Comparison of ENCODE assay signal across 8 cellular contexts in genomic region chr10:28628184-28628893, GRCh38.
A peak's percentile ranks its signal among the peaks of the same experiment; 100 is the strongest.
DNase-seq lines count a peak whose midpoint lies in the region; ATAC-seq and FAIRE-seq lines count a peak whose summit lies in the region.

No MANE protein-coding gene starts in this region.

- DNase-seq in GM18507 (ENCODE audit: extremely low spot score, insufficient read length, low read depth) (peak; percentile 11), NCI-H748 (lab: John Stamatoyannopoulos, UW; ENCODE audit: unreplicated experiment) (peak; percentile 59), medulla oblongata (ENCODE audit: extremely low spot score) (peak; percentile 92)
- DNase-seq in activated CD4-positive, alpha-beta T cell treated with anti-CD3 and anti-CD28 coated beads, Interleukin-2, amount 50 U/mL, for 4 hours: peak; percentile 55 to 56
- peak; percentile 61 for DNase-seq in effector CD4-positive, alpha-beta T cell
- DNase-seq in stimulated activated CD8-positive, alpha-beta memory T cell treated with anti-CD3 and anti-CD28 coated beads, Interleukin-12 subunit alpha, Interleukin-12 subunit beta, amount 100 ng/mL, for 4 hours (ENCODE audit: low read depth): peak; percentile 33

- peak; percentile 75 for ATAC-seq in HG03159 (IDR thresholded peaks at IDR 0.05; ENCODE audit: unreplicated experiment)

- FAIRE-seq in A204.1 (lab: Jason Lieb, UNC) (peak; percentile 69), GM18507 (lab: Jason Lieb, UNC) (peak; percentile 85)

Comparison
In these comparisons a context has a peak if more than half of its experiments do, and no peak if none do; other contexts are left out.
1. Peak in every context shown above with its lines: DNase-seq and ATAC-seq.
2. DNase-seq: peak in every context shown above with its lines; median percentile 92 in medulla oblongata; 61 in effector CD4-positive, alpha-beta T cell; 59 in NCI-H748; 56 in activated CD4-positive, alpha-beta T cell treated with anti-CD3 and anti-CD28 coated beads, Interleukin-2, amount 50 U/mL, for 4 hours; 33 in stimulated activated CD8-positive, alpha-beta memory T cell treated with anti-CD3 and anti-CD28 coated beads, Interleukin-12 subunit alpha, Interleukin-12 subunit beta, amount 100 ng/mL, for 4 hours; 11 in GM18507.